ENCODE assay signal across 9 cellular contexts in the genomic region with DNA sequence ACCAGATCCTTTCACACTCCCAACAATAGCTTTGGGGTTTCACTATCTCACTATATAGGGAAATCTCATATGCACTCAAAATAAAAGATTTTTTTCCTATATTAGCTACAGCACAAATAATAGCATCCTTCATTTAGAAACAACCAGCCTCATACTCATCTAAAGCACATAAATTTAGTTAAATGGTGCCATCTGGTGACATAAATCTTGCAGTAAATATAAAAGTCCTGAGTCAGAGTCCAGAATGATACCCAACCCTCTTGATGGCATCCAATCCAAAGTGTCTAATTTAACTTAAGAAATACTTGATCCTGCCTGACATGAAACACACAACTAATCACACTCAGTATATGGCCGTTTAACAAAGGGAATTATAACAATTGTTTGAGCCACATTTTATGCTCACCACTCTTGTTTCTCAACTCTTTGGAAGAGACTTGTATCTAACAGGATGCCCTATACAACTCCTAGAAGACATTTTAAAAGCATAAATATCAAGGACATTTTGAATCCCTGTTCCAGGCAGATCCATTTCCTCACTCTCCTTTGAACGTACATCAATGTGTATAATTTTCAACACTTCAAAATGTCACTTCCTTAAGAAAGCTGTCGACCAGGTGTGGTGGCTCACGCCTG. TPM values are rescaled to one million over a fixed set of nuclear protein-coding genes. Genes with fewer than 3 reads are reported as not detected.
A peak's percentile ranks its signal among the peaks of the same experiment; 100 is the strongest.
DNase-seq lines count a peak whose midpoint lies in the region; ATAC-seq and TF ChIP-seq lines count a peak whose summit lies in the region.
"Had no signal": no experiment of that assay in that cellular context is flagged by ENCODE, and none has a peak within 500 bp of the region (broad histone marks: within the 10 kb centered on the region; RNA-seq: fewer than 3 reads in every experiment).

No MANE protein-coding gene starts in this region.

- no peak overlapping the region for H3K27ac ChIP-seq in PC-3 (ENCODE audit: low read length)
- H3K27ac ChIP-seq: SJCRH30 had no signal

- H3K9me3 ChIP-seq in PC-3 (ENCODE audit: low read length), result no peaks in the 10 kb centered on the region
- H3K9me3 ChIP-seq: SJCRH30 had no signal

- no peaks in the 10 kb centered on the region for H3K36me3 ChIP-seq in PC-3 (ENCODE audit: low read depth, low read length)
- H3K36me3 ChIP-seq: SJCRH30 had no signal

- H3K4me3 ChIP-seq in PC-3 (ENCODE audit: low read length), result no peak overlapping the region
- H3K4me3 ChIP-seq: SJCRH30 had no signal

- no peak overlapping the region for H2AFZ ChIP-seq in PC-3 (ENCODE audit: low read length)

- no peaks in the 10 kb centered on the region for H3K79me2 ChIP-seq in PC-3 (ENCODE audit: low read length)

- no peaks in the 10 kb centered on the region for H3K27me3 ChIP-seq in PC-3 (ENCODE audit: low read length)
- H3K27me3 ChIP-seq: SJCRH30 had no signal

- POLR2A ChIA-PET in PC-3 (lab: Charles Lee; ENCODE audit: unreplicated experiment), result no interaction called here

- no peak overlapping the region for H3K9ac ChIP-seq in PC-3 (ENCODE audit: low read length)

- peak; percentile 77 for TF ChIP-seq CTCF in PC-3 (conservative IDR thresholded peaks at IDR 0.05; ENCODE audit: low read depth, low read length)

- peak; percentile 62 for ATAC-seq in HG02885 (IDR thresholded peaks at IDR 0.05; ENCODE audit: poor library complexity, unreplicated experiment)
- ATAC-seq in PC-3, result peak; percentile 95
- ATAC-seq in GM18909 (IDR thresholded peaks at IDR 0.05; ENCODE audit: poor library complexity, unreplicated experiment), result no peak
- ATAC-seq in HG03521 (IDR thresholded peaks at IDR 0.05; ENCODE audit: unreplicated experiment), result no peak

- DNase-seq in EL (peak; percentile 45), PC-3 (peak; percentile 82), glomerular endothelial cell (ENCODE audit: extremely low read depth, low read depth, low spot score) (peak; percentile 4), posterior vena cava (ENCODE audit: low spot score) (no peak)
- DNase-seq in NK-92 treated with Interleukin-12 subunit alpha and Interleukin-12 subunit beta, amount 100 ng/mL, for 24 hours (lab: John Stamatoyannopoulos, UW), result no peak

- intact Hi-C loops in PC-3 (cut with micrococcal nuclease) (loop anchor here (1.0 to 10.0 kb wide), 6 partner anchors 234 to 1754 kb away; no protein-coding TSS in a partner anchor), posterior vena cava (cut with DNase I) (no loop called here)

- no TSS peak for BruUV-seq in PC-3 (replicated peaks; lab: Mats Ljungman, UMichigan)

- H3K4me2 ChIP-seq in PC-3 (ENCODE audit: low read length), result no peak overlapping the region

- H3K9me2 ChIP-seq in PC-3 (replicated peaks; ENCODE audit: low read length), result no peaks in the 10 kb centered on the region

- H4K20me1 ChIP-seq in PC-3 (ENCODE audit: low read length), result no peaks in the 10 kb centered on the region

- no peaks in the 10 kb centered on the region for H3F3A ChIP-seq in PC-3 (ENCODE audit: low read length, unreplicated experiment)

- CTCF ChIA-PET in PC-3 (lab: Charles Lee), result interaction anchor here (0.6 to 1.3 kb wide), 4 partner anchors 743 to 1033 kb away, joined by 5 to 7 read pairs (median 5); no protein-coding TSS in a partner anchor

- no peaks in the 10 kb centered on the region for H3K4me1 ChIP-seq in PC-3 (ENCODE audit: insufficient read depth, low read length)
- H3K4me1 ChIP-seq: SJCRH30 had no signal

RNA-seq across cellular contexts. Expression of a gene that starts 36.2 kb away (rescaled TPM):
- 0.58 and 4.3 TPM in 2 replicates for total RNA-seq in PC-3 (2014; rRNA removed)
- 0.18 and 0.63 TPM in 2 replicates for total RNA-seq in glomerular endothelial cell
- 10 to 100 TPM; 17.2 to 20.5 TPM for total RNA-seq in posterior vena cava

RNA-seq across cellular contexts. Expression of a gene that starts 37.4 kb away (rescaled TPM):
- total RNA-seq in PC-3 (2014; rRNA removed) (62.1 and 79.5 TPM in 2 replicates), glomerular endothelial cell (50.1 and 83.6 TPM in 2 replicates), posterior vena cava (10 to 100 TPM; 55.1 to 59.5 TPM)

RNA-seq across cellular contexts. Expression of a gene that starts 56.8 kb away (rescaled TPM):
- 34.0 and 37.8 TPM in 2 replicates for total RNA-seq in PC-3 (2014; rRNA removed)
- total RNA-seq in glomerular endothelial cell, result 23.3 and 26.3 TPM in 2 replicates
- 10 to 100 TPM; 29.6 to 30.2 TPM for total RNA-seq in posterior vena cava

Comparison
In these comparisons a context has a peak if more than half of its experiments do, and no peak if none do; other contexts are left out.
1. DNase-seq: peak in EL (single experiment), PC-3 (single experiment) and glomerular endothelial cell (single experiment); none in posterior vena cava (single experiment) and NK-92 treated with Interleukin-12 subunit alpha and Interleukin-12 subunit beta, amount 100 ng/mL, for 24 hours (single experiment).
2. ATAC-seq: peak in HG02885 (single experiment) and PC-3 (single experiment); none in GM18909 (single experiment) and HG03521 (single experiment).